Comparison of ENCODE assay signal across 13 cellular contexts in the genomic region with DNA sequence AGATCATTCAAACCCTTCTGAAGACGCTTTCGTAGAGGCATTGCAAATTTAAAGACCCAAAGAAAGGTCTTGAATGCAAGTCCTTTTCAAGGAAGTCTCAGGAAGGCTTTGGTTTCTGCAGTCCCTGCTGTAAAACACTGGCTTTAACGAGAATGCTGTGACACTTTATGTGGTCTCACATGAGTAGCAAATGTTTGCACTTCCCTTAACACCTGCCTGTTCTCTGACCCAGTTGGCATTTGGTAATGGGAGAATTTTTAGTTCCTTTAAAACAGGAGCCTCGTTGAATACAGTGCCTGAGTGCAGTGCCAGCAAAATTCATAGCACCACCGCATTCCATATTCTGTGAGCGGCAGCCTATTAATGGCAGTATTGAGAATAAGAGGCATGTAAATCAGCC.
"Had no signal": no experiment of that assay in that cellular context is flagged by ENCODE, and none has a peak within 500 bp of the region (broad histone marks: within the 10 kb centered on the region; RNA-seq: fewer than 3 reads in every experiment).

No MANE protein-coding gene starts in this region.

- DNase-seq: activated CD4-positive, alpha-beta T cell treated with anti-CD3 and anti-CD28 coated beads, Interleukin-2, amount 10 ng/mL, durations not matched to agents 7 days and 5 days; activated CD8-positive, alpha-beta T cell treated with anti-CD3 and anti-CD28 coated beads, Interleukin-2, amount 10 ng/mL, durations not matched to agents 7 days and 5 days; activated naive CD4-positive, alpha-beta T cell treated with anti-CD3 and anti-CD28 coated beads for 36 hours; activated T-cell treated with anti-CD3 and anti-CD28 coated beads, Interleukin-2, amount 50 U/mL, for 24 hours; erythroblast; heart left ventricle; left ventricle myocardium superior; naive B cell; retina; stimulated activated naive CD8-positive, alpha-beta T cell treated with anti-CD3 and anti-CD28 coated beads, Interleukin-15, Interleukin-2, amounts not matched to agents 100 U/mL and 50 U/mL, for 24 hours; substantia nigra; tibial artery had no signal

- ATAC-seq: activated CD4-positive, CD25-positive, alpha-beta regulatory T cell treated with anti-CD3 and anti-CD28 coated beads, Interleukin-2, amount 50 U/mL, for 24 hours; activated CD8-positive, alpha-beta T cell treated with anti-CD3 and anti-CD28 coated beads, Interleukin-2, amount 10 ng/mL, durations not matched to agents 7 days and 5 days; heart left ventricle; left ventricle myocardium superior; stimulated activated naive CD8-positive, alpha-beta T cell treated with anti-CD3 and anti-CD28 coated beads, Interleukin-15, Interleukin-2, amounts not matched to agents 100 U/mL and 50 U/mL, for 24 hours had no signal
